In the genomic region with DNA sequence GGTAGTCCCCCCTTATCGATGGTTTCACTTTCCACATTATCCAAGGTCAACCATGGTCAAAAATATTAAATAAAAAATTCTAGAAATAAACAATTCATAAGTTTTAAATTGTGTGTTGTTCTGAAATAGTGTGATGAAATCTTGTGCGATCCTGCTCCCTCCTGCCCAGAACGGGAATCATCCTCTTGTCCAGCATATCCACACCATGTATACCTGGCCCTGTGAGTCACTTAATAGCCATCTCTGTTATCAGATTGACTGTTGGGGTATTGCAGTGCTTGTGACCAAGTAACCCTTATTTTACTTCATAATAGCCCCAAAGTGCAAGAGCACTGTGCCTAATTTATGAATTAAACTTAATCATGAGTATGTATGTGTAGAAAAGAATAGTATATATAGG, we compare ENCODE assay signal across 20 cellular contexts. TPM values are rescaled to one million over a fixed set of nuclear protein-coding genes. Genes with fewer than 3 reads are reported as not detected.
DNase-seq lines count a peak whose midpoint lies in the region; TF ChIP-seq lines count a peak whose summit lies in the region.
"Had no signal": no experiment of that assay in that cellular context is flagged by ENCODE, and none has a peak within 500 bp of the region (broad histone marks: within the 10 kb centered on the region; RNA-seq: fewer than 3 reads in every experiment).

No MANE protein-coding gene starts in this region.

- H3K4me1 Mint-ChIP-seq in osteocyte (ENCODE audit: unreplicated experiment) = no peaks in the 10 kb centered on the region
- H3K4me1 Mint-ChIP-seq in endothelial cell (ENCODE audit: unreplicated experiment) = no peaks in the 10 kb centered on the region
- H3K4me1 Mint-ChIP-seq: CD4-positive, CD25-positive, alpha-beta regulatory T cell had no signal

- no peak for TF ChIP-seq CTCF in RWPE1 (conservative IDR thresholded peaks at IDR 0.05; ENCODE audit: low read depth)
- TF ChIP-seq CTCF in choroid plexus epithelial cell (conservative IDR thresholded peaks at IDR 0.05; ENCODE audit: low read depth, low read length) = peak; percentile 14
- peak; percentile 12 for TF ChIP-seq CTCF in osteocyte (IDR thresholded peaks at IDR 0.05)
- TF ChIP-seq CTCF in OCI-LY7 (conservative IDR thresholded peaks at IDR 0.05; ENCODE audit: low read length) = no peak
- TF ChIP-seq CTCF in endothelial cell (IDR thresholded peaks at IDR 0.05; ENCODE audit: unreplicated experiment) = no peak

- no peaks in the 10 kb centered on the region for H3K9me3 ChIP-seq in OCI-LY7 (ENCODE audit: low read length)
- H3K9me3 ChIP-seq: SJSA1 had no signal

- H3K4me1 ChIP-seq in OCI-LY7 (ENCODE audit: insufficient read depth, low read length, poor library complexity, severe bottlenecking) = no peaks in the 10 kb centered on the region
- H3K4me1 ChIP-seq: SJSA1 had no signal

- H3K9me2 ChIP-seq in OCI-LY7 (ENCODE audit: insufficient read depth, low read length) = no peaks in the 10 kb centered on the region

- H4K20me1 ChIP-seq in OCI-LY7 (ENCODE audit: insufficient read depth, low read length) = no peaks in the 10 kb centered on the region

- H3K4me3 ChIP-seq in choroid plexus epithelial cell (ENCODE audit: low read depth, low read length) (no peak overlapping the region), OCI-LY7 (ENCODE audit: low read depth, low read length, poor library complexity, severe bottlenecking) (no peak overlapping the region)
- H3K4me3 ChIP-seq: SJSA1 had no signal

- peaks cover 10% of the 10 kb centered on the region; the same call in 1 of the 2 replicates for H3K36me3 ChIP-seq in OCI-LY7 (ENCODE audit: insufficient read depth, low read length)
- H3K36me3 ChIP-seq: SJSA1 had no signal

- no TSS peak for BruUV-seq in OCI-LY7 (replicated peaks; lab: Mats Ljungman, UMichigan)

- CTCF ChIA-PET in RWPE1 (lab: Yijun Ruan, JAX) = interaction anchor here (0.7 kb wide), 1 partner anchor 12 kb away, joined by 4 read pairs; no protein-coding TSS in a partner anchor
- CTCF ChIA-PET in OCI-LY7 (lab: Charles Lee; ENCODE audit: unreplicated experiment) = no interaction called here

- H3K9me3 Mint-ChIP-seq in osteocyte (ENCODE audit: unreplicated experiment) = peaks cover 6% of the 10 kb centered on the region
- H3K9me3 Mint-ChIP-seq in endothelial cell (ENCODE audit: unreplicated experiment) = no peaks in the 10 kb centered on the region

- DNase-seq in LoVo (ENCODE audit: low spot score) (peak; percentile 11), RWPE1 (ENCODE audit: low spot score) (peak; percentile 51), choroid plexus epithelial cell (ENCODE audit: low read depth) (peak; percentile 13), osteocyte (ENCODE audit: extremely low spot score, unreplicated experiment) (no peak), iPS-NIHi7 (ENCODE audit: extremely low spot score) (no peak), OCI-LY7 (ENCODE audit: low spot score) (no peak), endothelial cell (ENCODE audit: low spot score) (no peak)
- DNase-seq: CD4-positive, CD25-positive, alpha-beta regulatory T cell; DMS79; GOT3; HCEC 1CT; KBM-7; MV-4-11; NCI-H1105 treated with DMSO at 0.1 percent for 48 hours; NCI-H1694; NCI-H2081; NCI-H2171 treated with DMSO at 0.1 percent for 48 hours; NCI-H526 had no signal

- POLR2A ChIA-PET in RWPE1 (lab: Yijun Ruan, JAX; ENCODE audit: low non-redundant PET) (no interaction called here), OCI-LY7 (lab: Charles Lee) (interaction anchor here (0.6 kb wide), 1 partner anchor 156 kb away, joined by 3 read pairs; no protein-coding TSS in a partner anchor)

- intact Hi-C loops in OCI-LY7 (cut with micrococcal nuclease; ENCODE audit: unreplicated experiment) = no loop called here

- no peak overlapping the region for H3K27ac ChIP-seq in RWPE1
- no peak overlapping the region for H3K27ac ChIP-seq in OCI-LY7 (ENCODE audit: low read depth, low read length, poor library complexity, severe bottlenecking)
- H3K27ac ChIP-seq: HL-60, SJSA1 had no signal

- H3K27ac Mint-ChIP-seq in osteocyte (ENCODE audit: unreplicated experiment) (no peak overlapping the region), endothelial cell (ENCODE audit: unreplicated experiment) (no peak overlapping the region)
- H3K27ac Mint-ChIP-seq: CD4-positive, CD25-positive, alpha-beta regulatory T cell had no signal

- H3K27me3 Mint-ChIP-seq in osteocyte (ENCODE audit: unreplicated experiment) (peaks cover 43% of the 10 kb centered on the region), endothelial cell (ENCODE audit: unreplicated experiment) (no peaks in the 10 kb centered on the region)

- H3K4me2 ChIP-seq in OCI-LY7 (ENCODE audit: low read length) = no peak overlapping the region

- H3K36me3 Mint-ChIP-seq in osteocyte (ENCODE audit: unreplicated experiment) (no peaks in the 10 kb centered on the region), endothelial cell (ENCODE audit: low read depth, unreplicated experiment) (no peaks in the 10 kb centered on the region)
- H3K36me3 Mint-ChIP-seq: CD4-positive, CD25-positive, alpha-beta regulatory T cell had no signal

- H2AFZ ChIP-seq in OCI-LY7 (ENCODE audit: low read length) = no peak overlapping the region

- no peaks in the 10 kb centered on the region for H3K79me2 ChIP-seq in OCI-LY7 (ENCODE audit: insufficient read depth, low read depth, low read length)

- H3K4me3 Mint-ChIP-seq in osteocyte (ENCODE audit: unreplicated experiment) = no peak overlapping the region
- H3K4me3 Mint-ChIP-seq in endothelial cell (ENCODE audit: unreplicated experiment) = no peak overlapping the region
- H3K4me3 Mint-ChIP-seq: CD4-positive, CD25-positive, alpha-beta regulatory T cell had no signal

RNA-seq across cellular contexts. Expression of gene FAM81A, which starts 19.1 kb away (rescaled TPM):
- total RNA-seq in osteocyte (not detected in 2 replicates), OCI-LY7 (2022) (37.4 and 40.3 TPM in 2 replicates), endothelial cell (ENCODE audit: unreplicated experiment) (0.23 TPM)
- total RNA-seq in OCI-LY7 (2014; rRNA removed; shearing (Covaris generic)) = 8.1 and 11.6 TPM in 2 replicates
- total RNA-seq: CD4-positive, CD25-positive, alpha-beta regulatory T cell had no signal

Comparison
In these comparisons a context has a peak if more than half of its experiments do, and no peak if none do; other contexts are left out.
1. DNase-seq: peak in LoVo (single experiment), RWPE1 (single experiment) and choroid plexus epithelial cell (single experiment); none in osteocyte (single experiment), iPS-NIHi7 (single experiment), OCI-LY7 (single experiment) and endothelial cell (single experiment).
2. CTCF ChIP-seq: peak in choroid plexus epithelial cell (single experiment) and osteocyte (single experiment); none in RWPE1 (single experiment), OCI-LY7 (single experiment) and endothelial cell (single experiment).